In genomic region chr6:167047554-167047953, GRCh38 we compare ENCODE assay signal across 9 cellular contexts. TPM values are rescaled to one million over a fixed set of nuclear protein-coding genes. Genes with fewer than 3 reads are reported as not detected.
DNase-seq lines count a peak whose midpoint lies in the region; ATAC-seq lines count a peak whose summit lies in the region.
"Had no signal": no experiment of that assay in that cellular context is flagged by ENCODE, and none has a peak within 500 bp of the region (broad histone marks: within the 10 kb centered on the region; RNA-seq: fewer than 3 reads in every experiment).

No MANE protein-coding gene starts in this region.

- peaks cover 2% of the 10 kb centered on the region for H3K36me3 Mint-ChIP-seq in T-helper 1 cell treated with Interleukin-12 subunit alpha and Interleukin-12 subunit beta and Interleukin-4 antibody, amounts not matched to agents 30 μg/mL and 1 μg/mL, for 36 hours (ENCODE audit: low read depth)
- peaks cover 6 to 12% (median 10%) of the 10 kb centered on the region in 3 donors for H3K36me3 Mint-ChIP-seq in immature natural killer cell

- H3K9me3 Mint-ChIP-seq in T-helper 1 cell treated with Interleukin-12 subunit alpha and Interleukin-12 subunit beta and Interleukin-4 antibody, amounts not matched to agents 30 μg/mL and 1 μg/mL, for 36 hours, result no peaks in the 10 kb centered on the region
- H3K9me3 Mint-ChIP-seq in immature natural killer cell, result no peaks in the 10 kb centered on the region

- peak overlapping the region; percentile 86 for H3K27ac Mint-ChIP-seq in T-helper 1 cell treated with Interleukin-12 subunit alpha and Interleukin-12 subunit beta and Interleukin-4 antibody, amounts not matched to agents 30 μg/mL and 1 μg/mL, for 36 hours
- peak overlapping the region in 5 of 6 donors; percentile 3 to 63 (median 27) for H3K27ac Mint-ChIP-seq in immature natural killer cell

- peak; percentile 7 to 22 (median 15) for DNase-seq in immature natural killer cell
- DNase-seq in NCI-H526 (lab: John Stamatoyannopoulos, UW), result no peak
- no peak for DNase-seq in NCI-H1092 treated with DMSO at 0.1 percent for 48 hours (lab: John Stamatoyannopoulos, UW)
- DNase-seq in DMS79 treated with DMSO at 0.1 percent for 48 hours (lab: John Stamatoyannopoulos, UW), result no peak
- no peak for DNase-seq in kidney tubule cell (ENCODE audit: low spot score)

- ATAC-seq in GM19025 (IDR thresholded peaks at IDR 0.05; ENCODE audit: low read depth, unreplicated experiment) (peak; percentile 71), HG02973 (IDR thresholded peaks at IDR 0.05; ENCODE audit: unreplicated experiment) (peak; percentile 84)
- ATAC-seq: K562 had no signal

- peak overlapping the region; percentile 60 for H3K4me3 Mint-ChIP-seq in T-helper 1 cell treated with Interleukin-12 subunit alpha and Interleukin-12 subunit beta and Interleukin-4 antibody, amounts not matched to agents 30 μg/mL and 1 μg/mL, for 36 hours
- peak overlapping the region; percentile 13 to 69 (median 46) for H3K4me3 Mint-ChIP-seq in immature natural killer cell

- no peaks in the 10 kb centered on the region for H3K27me3 Mint-ChIP-seq in T-helper 1 cell treated with Interleukin-12 subunit alpha and Interleukin-12 subunit beta and Interleukin-4 antibody, amounts not matched to agents 30 μg/mL and 1 μg/mL, for 36 hours (ENCODE audit: low read depth)
- H3K27me3 Mint-ChIP-seq in immature natural killer cell (ENCODE audit: low read depth in 3 of 3), result no peaks in the 10 kb centered on the region

- peaks cover 17% of the 10 kb centered on the region for H3K4me1 Mint-ChIP-seq in T-helper 1 cell treated with Interleukin-12 subunit alpha and Interleukin-12 subunit beta and Interleukin-4 antibody, amounts not matched to agents 30 μg/mL and 1 μg/mL, for 36 hours (ENCODE audit: low read depth)
- H3K4me1 Mint-ChIP-seq in immature natural killer cell, result peaks cover 13 to 16% of the 10 kb centered on the region in 2 donors

RNA-seq across cellular contexts. Expression of gene CEP43, which starts 48.4 kb away (rescaled TPM):
- 1 to 10 TPM; 4.7 to 9.9 (median 6.9) TPM for polyA plus RNA-seq in immature natural killer cell

Comparison
In these comparisons a context has a peak if more than half of its experiments do, and no peak if none do; other contexts are left out.
1. DNase-seq: peak in immature natural killer cell (3 of 3); none in NCI-H526 (0 of 2), NCI-H1092 treated with DMSO at 0.1 percent for 48 hours (single experiment), DMS79 treated with DMSO at 0.1 percent for 48 hours (single experiment) and kidney tubule cell (single experiment).